Comparison of ENCODE assay signal across 8 cellular contexts in genomic region chr4:76690091-76690905, GRCh38.
A peak's percentile ranks its signal among the peaks of the same experiment; 100 is the strongest.
DNase-seq lines count a peak whose midpoint lies in the region; ATAC-seq, FAIRE-seq and TF ChIP-seq lines count a peak whose summit lies in the region.

No MANE protein-coding gene starts in this region.

- H3K4me3 ChIP-seq in right cardiac atrium (ENCODE audit: low read length) (peak overlapping the region; percentile 49), small intestine (ENCODE audit: low read depth in 1 of 2, low read length in 2 of 2) (peak overlapping the region; percentile 62 to 65)

- H3K9me3 Mint-ChIP-seq in activated CD4-positive, alpha-beta T cell treated with anti-CD3 and anti-CD28 coated beads, Interleukin-2, amount 10 ng/mL, durations not matched to agents 7 days and 5 days = no peaks in the 10 kb centered on the region

- no peak overlapping the region for H3K27ac ChIP-seq in right cardiac atrium (ENCODE audit: low read length)
- H3K27ac ChIP-seq in small intestine (ENCODE audit: low read depth in 1 of 2, low read length in 1 of 2) = peak overlapping the region; percentile 93 to 94

- H3K36me3 ChIP-seq in small intestine (ENCODE audit: control insufficient read depth in 2 of 2, insufficient read depth in 2 of 2, low read length in 2 of 2) = no peaks in the 10 kb centered on the region

- intact Hi-C loops in right cardiac atrium (cut with DNase I) = loop anchor here in 1 of 4 donors (10.0 kb wide), 1 partner anchor 65 kb away; no protein-coding TSS in a partner anchor

- WGBS in right cardiac atrium = 19% methylated on average over 12 of the region's 12 CpGs
- 2 to 13% (median 8%) methylated on average over 12 of the region's 12 CpGs for WGBS in small intestine, 3 donors

- peak overlapping the region; percentile 41 for H3K27ac Mint-ChIP-seq in activated CD4-positive, alpha-beta T cell treated with anti-CD3 and anti-CD28 coated beads, Interleukin-2, amount 10 ng/mL, durations not matched to agents 7 days and 5 days

- peaks cover 76% of the 10 kb centered on the region for H3K27me3 Mint-ChIP-seq in activated CD4-positive, alpha-beta T cell treated with anti-CD3 and anti-CD28 coated beads, Interleukin-2, amount 10 ng/mL, durations not matched to agents 7 days and 5 days

- CTCF ChIA-PET in activated CD4-positive, alpha-beta T cell treated with anti-CD3 and anti-CD28 coated beads, Interleukin-2, amount 10 ng/mL, durations not matched to agents 7 days and 5 days (lab: Charles Lee) = no interaction called here

- POLR2A ChIA-PET in activated CD4-positive, alpha-beta T cell treated with anti-CD3 and anti-CD28 coated beads, Interleukin-2, amount 10 ng/mL, durations not matched to agents 7 days and 5 days (lab: Charles Lee) = interaction anchor here (0.6 kb wide), 1 partner anchor 88 kb away, joined by 3 read pairs; no protein-coding TSS in a partner anchor

- H3K27me3 ChIP-seq in right cardiac atrium (ENCODE audit: control insufficient read depth, insufficient read depth) (no peaks in the 10 kb centered on the region), small intestine (ENCODE audit: control insufficient read depth in 2 of 2, insufficient read depth in 2 of 2, low read length in 2 of 2) (no peaks in the 10 kb centered on the region)

- peaks cover 4% of the 10 kb centered on the region for H3K4me1 ChIP-seq in right cardiac atrium (ENCODE audit: control insufficient read depth, insufficient read depth, low read length)
- H3K4me1 ChIP-seq in small intestine (ENCODE audit: control insufficient read depth in 2 of 2, insufficient read depth in 1 of 2, low read depth in 1 of 2, low read length in 1 of 2) = no peaks in the 10 kb centered on the region

- peaks cover 16% of the 10 kb centered on the region for H3K4me1 Mint-ChIP-seq in activated CD4-positive, alpha-beta T cell treated with anti-CD3 and anti-CD28 coated beads, Interleukin-2, amount 10 ng/mL, durations not matched to agents 7 days and 5 days

- H3K4me3 Mint-ChIP-seq in activated CD4-positive, alpha-beta T cell treated with anti-CD3 and anti-CD28 coated beads, Interleukin-2, amount 10 ng/mL, durations not matched to agents 7 days and 5 days = peak overlapping the region; percentile 57

- no peaks in the 10 kb centered on the region for H3K9me3 ChIP-seq in right cardiac atrium (ENCODE audit: control insufficient read depth, low read length)
- H3K9me3 ChIP-seq in small intestine (ENCODE audit: control insufficient read depth, low read depth) = no peaks in the 10 kb centered on the region

- no peaks in the 10 kb centered on the region for H3K36me3 Mint-ChIP-seq in activated CD4-positive, alpha-beta T cell treated with anti-CD3 and anti-CD28 coated beads, Interleukin-2, amount 10 ng/mL, durations not matched to agents 7 days and 5 days (ENCODE audit: low read depth)

- DNase-seq in activated CD4-positive, alpha-beta T cell treated with anti-CD3 and anti-CD28 coated beads, Interleukin-2, amount 10 ng/mL, durations not matched to agents 7 days and 5 days = no peak
- no peak for DNase-seq in activated CD4-positive, alpha-beta T cell treated with anti-CD3 and anti-CD28 coated beads, Interleukin-2, amount 50 U/mL, for 1 hour
- no peak for DNase-seq in right cardiac atrium
- DNase-seq in small intestine = peak; percentile 72
- DNase-seq in NCI-H82 treated with DMSO at 0.1 percent for 48 hours (lab: John Stamatoyannopoulos, UW; ENCODE audit: unreplicated experiment) = no peak
- no peak for DNase-seq in activated effector memory CD4-positive, alpha-beta T cell treated with Interleukin-2 at 50 U/mL for 16 hours

- ATAC-seq in SK-N-SH treated with all-trans-retinoic acid at 6 μM for 48 hours (peak; percentile 78), right cardiac atrium (no peak), GM18520 (IDR thresholded peaks at IDR 0.05; ENCODE audit: unreplicated experiment) (no peak)

- no peak for FAIRE-seq in small intestine (lab: Jason Lieb, UNC)

TF ChIP-seq in SK-N-SH treated with all-trans-retinoic acid at 6 μM for 48 hours, 23 proteins besides CTCF, POLR2A, EP300 and RAD21:
- TF ChIP-seq TOX (CRISPR knock-in tag; IDR thresholded peaks at IDR 0.05; ENCODE audit: borderline replicate concordance) (no peak), TSHZ2 (CRISPR knock-in tag; IDR thresholded peaks at IDR 0.05) (peak; percentile 47; the same call in 1 of the 2 replicates), TCF4 (CRISPR knock-in tag; IDR thresholded peaks at IDR 0.05; ENCODE audit: borderline replicate concordance) (peak; percentile 63; the same call in 1 of the 2 replicates)
